1 cellular context compared by ENCODE assay signal in the genomic region with DNA sequence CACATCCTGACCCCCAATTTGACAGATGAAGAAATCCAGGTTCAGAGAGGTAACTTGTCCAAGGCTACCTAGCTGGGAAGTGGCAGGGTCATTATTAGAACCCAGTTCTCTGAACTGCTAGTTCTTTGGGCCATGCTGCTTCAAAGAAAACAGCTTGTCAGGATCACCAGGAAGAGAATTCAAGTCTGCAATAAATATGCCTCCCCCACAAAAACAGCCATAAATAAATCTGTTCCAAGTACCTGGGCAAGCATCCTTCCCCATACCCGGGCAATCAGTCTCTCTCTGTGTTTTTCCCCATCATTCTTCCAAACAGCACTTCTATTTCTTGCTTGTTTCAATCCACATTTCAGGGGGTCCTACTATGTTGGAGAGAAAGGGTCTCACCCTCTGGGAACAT.
TF ChIP-seq lines count a peak whose summit lies in the region.

No MANE protein-coding gene starts in this region.

TF ChIP-seq in GM23338, 12 proteins besides CTCF, POLR2A, EP300 and RAD21:
- TF ChIP-seq POLR2AphosphoS5 (IDR thresholded peaks at IDR 0.05; ENCODE audit: low read depth): no peak
- TF ChIP-seq CREB1 (CRISPR knock-in tag; IDR thresholded peaks at IDR 0.05; ENCODE audit: low read depth): no peak
- no peak for TF ChIP-seq STAT1 (IDR thresholded peaks at IDR 0.05; ENCODE audit: unreplicated experiment)
- no peak for TF ChIP-seq EZH2phosphoT487 (IDR thresholded peaks at IDR 0.05; ENCODE audit: unreplicated experiment)
- no peak for TF ChIP-seq NANOG (IDR thresholded peaks at IDR 0.05; ENCODE audit: borderline replicate concordance)
- TF ChIP-seq, protein P1, sequence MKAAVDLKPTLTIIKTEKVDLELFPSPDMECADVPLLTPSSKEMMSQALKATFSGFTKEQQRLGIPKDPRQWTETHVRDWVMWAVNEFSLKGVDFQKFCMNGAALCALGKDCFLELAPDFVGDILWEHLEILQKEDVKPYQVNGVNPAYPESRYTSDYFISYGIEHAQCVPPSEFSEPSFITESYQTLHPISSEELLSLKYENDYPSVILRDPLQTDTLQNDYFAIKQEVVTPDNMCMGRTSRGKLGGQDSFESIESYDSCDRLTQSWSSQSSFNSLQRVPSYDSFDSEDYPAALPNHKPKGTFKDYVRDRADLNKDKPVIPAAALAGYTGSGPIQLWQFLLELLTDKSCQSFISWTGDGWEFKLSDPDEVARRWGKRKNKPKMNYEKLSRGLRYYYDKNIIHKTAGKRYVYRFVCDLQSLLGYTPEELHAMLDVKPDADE (IDR thresholded peaks at IDR 0.05): no peak
- no peak for TF ChIP-seq JUNB (IDR thresholded peaks at IDR 0.05; ENCODE audit: unreplicated experiment)
- no peak for TF ChIP-seq ZNF331 (CRISPR knock-in tag; IDR thresholded peaks at IDR 0.05; ENCODE audit: low read depth)
- TF ChIP-seq, protein P2, sequence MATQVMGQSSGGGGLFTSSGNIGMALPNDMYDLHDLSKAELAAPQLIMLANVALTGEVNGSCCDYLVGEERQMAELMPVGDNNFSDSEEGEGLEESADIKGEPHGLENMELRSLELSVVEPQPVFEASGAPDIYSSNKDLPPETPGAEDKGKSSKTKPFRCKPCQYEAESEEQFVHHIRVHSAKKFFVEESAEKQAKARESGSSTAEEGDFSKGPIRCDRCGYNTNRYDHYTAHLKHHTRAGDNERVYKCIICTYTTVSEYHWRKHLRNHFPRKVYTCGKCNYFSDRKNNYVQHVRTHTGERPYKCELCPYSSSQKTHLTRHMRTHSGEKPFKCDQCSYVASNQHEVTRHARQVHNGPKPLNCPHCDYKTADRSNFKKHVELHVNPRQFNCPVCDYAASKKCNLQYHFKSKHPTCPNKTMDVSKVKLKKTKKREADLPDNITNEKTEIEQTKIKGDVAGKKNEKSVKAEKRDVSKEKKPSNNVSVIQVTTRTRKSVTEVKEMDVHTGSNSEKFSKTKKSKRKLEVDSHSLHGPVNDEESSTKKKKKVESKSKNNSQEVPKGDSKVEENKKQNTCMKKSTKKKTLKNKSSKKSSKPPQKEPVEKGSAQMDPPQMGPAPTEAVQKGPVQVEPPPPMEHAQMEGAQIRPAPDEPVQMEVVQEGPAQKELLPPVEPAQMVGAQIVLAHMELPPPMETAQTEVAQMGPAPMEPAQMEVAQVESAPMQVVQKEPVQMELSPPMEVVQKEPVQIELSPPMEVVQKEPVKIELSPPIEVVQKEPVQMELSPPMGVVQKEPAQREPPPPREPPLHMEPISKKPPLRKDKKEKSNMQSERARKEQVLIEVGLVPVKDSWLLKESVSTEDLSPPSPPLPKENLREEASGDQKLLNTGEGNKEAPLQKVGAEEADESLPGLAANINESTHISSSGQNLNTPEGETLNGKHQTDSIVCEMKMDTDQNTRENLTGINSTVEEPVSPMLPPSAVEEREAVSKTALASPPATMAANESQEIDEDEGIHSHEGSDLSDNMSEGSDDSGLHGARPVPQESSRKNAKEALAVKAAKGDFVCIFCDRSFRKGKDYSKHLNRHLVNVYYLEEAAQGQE (IDR thresholded peaks at IDR 0.05; ENCODE audit: unreplicated experiment): no peak
- TF ChIP-seq ZNF114 (CRISPR knock-in tag; IDR thresholded peaks at IDR 0.05): no peak
- TF ChIP-seq, protein P3, sequence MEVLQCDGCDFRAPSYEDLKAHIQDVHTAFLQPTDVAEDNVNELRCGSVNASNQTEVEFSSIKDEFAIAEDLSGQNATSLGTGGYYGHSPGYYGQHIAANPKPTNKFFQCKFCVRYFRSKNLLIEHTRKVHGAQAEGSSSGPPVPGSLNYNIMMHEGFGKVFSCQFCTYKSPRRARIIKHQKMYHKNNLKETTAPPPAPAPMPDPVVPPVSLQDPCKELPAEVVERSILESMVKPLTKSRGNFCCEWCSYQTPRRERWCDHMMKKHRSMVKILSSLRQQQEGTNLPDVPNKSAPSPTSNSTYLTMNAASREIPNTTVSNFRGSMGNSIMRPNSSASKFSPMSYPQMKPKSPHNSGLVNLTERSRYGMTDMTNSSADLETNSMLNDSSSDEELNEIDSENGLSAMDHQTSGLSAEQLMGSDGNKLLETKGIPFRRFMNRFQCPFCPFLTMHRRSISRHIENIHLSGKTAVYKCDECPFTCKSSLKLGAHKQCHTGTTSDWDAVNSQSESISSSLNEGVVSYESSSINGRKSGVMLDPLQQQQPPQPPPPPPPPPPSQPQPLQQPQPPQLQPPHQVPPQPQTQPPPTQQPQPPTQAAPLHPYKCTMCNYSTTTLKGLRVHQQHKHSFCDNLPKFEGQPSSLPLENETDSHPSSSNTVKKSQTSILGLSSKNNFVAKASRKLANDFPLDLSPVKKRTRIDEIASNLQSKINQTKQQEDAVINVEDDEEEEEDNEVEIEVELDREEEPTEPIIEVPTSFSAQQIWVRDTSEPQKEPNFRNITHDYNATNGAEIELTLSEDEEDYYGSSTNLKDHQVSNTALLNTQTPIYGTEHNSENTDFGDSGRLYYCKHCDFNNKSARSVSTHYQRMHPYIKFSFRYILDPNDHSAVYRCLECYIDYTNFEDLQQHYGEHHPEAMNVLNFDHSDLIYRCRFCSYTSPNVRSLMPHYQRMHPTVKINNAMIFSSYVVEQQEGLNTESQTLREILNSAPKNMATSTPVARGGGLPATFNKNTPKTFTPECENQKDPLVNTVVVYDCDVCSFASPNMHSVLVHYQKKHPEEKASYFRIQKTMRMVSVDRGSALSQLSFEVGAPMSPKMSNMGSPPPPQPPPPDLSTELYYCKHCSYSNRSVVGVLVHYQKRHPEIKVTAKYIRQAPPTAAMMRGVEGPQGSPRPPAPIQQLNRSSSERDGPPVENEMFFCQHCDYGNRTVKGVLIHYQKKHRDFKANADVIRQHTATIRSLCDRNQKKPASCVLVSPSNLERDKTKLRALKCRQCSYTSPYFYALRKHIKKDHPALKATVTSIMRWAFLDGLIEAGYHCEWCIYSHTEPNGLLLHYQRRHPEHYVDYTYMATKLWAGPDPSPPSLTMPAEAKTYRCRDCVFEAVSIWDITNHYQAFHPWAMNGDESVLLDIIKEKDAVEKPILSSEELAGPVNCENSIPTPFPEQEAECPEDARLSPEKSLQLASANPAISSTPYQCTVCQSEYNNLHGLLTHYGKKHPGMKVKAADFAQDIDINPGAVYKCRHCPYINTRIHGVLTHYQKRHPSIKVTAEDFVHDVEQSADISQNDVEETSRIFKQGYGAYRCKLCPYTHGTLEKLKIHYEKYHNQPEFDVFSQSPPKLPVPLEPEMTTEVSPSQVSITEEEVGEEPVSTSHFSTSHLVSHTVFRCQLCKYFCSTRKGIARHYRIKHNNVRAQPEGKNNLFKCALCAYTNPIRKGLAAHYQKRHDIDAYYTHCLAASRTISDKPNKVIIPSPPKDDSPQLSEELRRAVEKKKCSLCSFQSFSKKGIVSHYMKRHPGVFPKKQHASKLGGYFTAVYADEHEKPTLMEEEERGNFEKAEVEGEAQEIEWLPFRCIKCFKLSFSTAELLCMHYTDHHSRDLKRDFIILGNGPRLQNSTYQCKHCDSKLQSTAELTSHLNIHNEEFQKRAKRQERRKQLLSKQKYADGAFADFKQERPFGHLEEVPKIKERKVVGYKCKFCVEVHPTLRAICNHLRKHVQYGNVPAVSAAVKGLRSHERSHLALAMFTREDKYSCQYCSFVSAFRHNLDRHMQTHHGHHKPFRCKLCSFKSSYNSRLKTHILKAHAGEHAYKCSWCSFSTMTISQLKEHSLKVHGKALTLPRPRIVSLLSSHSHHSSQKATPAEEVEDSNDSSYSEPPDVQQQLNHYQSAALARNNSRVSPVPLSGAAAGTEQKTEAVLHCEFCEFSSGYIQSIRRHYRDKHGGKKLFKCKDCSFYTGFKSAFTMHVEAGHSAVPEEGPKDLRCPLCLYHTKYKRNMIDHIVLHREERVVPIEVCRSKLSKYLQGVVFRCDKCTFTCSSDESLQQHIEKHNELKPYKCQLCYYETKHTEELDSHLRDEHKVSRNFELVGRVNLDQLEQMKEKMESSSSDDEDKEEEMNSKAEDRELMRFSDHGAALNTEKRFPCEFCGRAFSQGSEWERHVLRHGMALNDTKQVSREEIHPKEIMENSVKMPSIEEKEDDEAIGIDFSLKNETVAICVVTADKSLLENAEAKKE (CRISPR knock-in tag; IDR thresholded peaks at IDR 0.05): no peak
- no peak for TF ChIP-seq EZH2 (IDR thresholded peaks at IDR 0.05; ENCODE audit: low read depth, unreplicated experiment)
